Comparison of ENCODE assay signal across 21 cellular contexts in genomic region chr1:29641921-29642320, GRCh38.
DNase-seq lines count a peak whose midpoint lies in the region; ATAC-seq, FAIRE-seq and TF ChIP-seq lines count a peak whose summit lies in the region.
"Had no signal": no experiment of that assay in that cellular context is flagged by ENCODE, and none has a peak within 500 bp of the region (broad histone marks: within the 10 kb centered on the region; RNA-seq: fewer than 3 reads in every experiment).

No MANE protein-coding gene starts in this region.

- peaks cover 9% of the 10 kb centered on the region for H3K27me3 Mint-ChIP-seq in type B pancreatic cell
- H3K27me3 Mint-ChIP-seq in immature natural killer cell (ENCODE audit: low read depth in 3 of 3): peaks cover 6 to 11% (median 7%) of the 10 kb centered on the region in 3 donors

- H3K9me3 Mint-ChIP-seq in type B pancreatic cell (no peaks in the 10 kb centered on the region), immature natural killer cell (no peaks in the 10 kb centered on the region)
- H3K9me3 Mint-ChIP-seq: CD4-positive, alpha-beta T cell had no signal

- no peaks in the 10 kb centered on the region for H3K36me3 ChIP-seq in BLaER1 treated with 17β-estradiol and CSF1 and Interleukin-3, amounts not matched to agents 10 nM and 100 nM
- H3K36me3 ChIP-seq in HEK293 (ENCODE audit: control insufficient read depth in 2 of 2, insufficient read depth in 1 of 2, low read length in 2 of 2): no peaks in the 10 kb centered on the region
- H3K36me3 ChIP-seq: BE2C had no signal

- TF ChIP-seq POLR2A in H54 (IDR thresholded peaks at IDR 0.05; ENCODE audit: low read depth, low read length): no peak

- peak overlapping the region in 3 of 11 experiments; percentile 82 to 90 (median 86); a peak in 3 of 22 replicates for H3K27ac ChIP-seq in BLaER1 treated with 17β-estradiol and CSF1 and Interleukin-3, amounts not matched to agents 10 nM and 100 nM
- H3K27ac ChIP-seq in HEK293 (ENCODE audit: extremely low read depth, low read depth, low read length): no peak overlapping the region
- H3K27ac ChIP-seq: GM23248 had no signal

- no peak for FAIRE-seq in H54 (lab: Jason Lieb, UNC)
- FAIRE-seq: GM12891 had no signal

- peaks cover 0 to 7% (median 0%) of the 10 kb centered on the region in 11 experiments; a peak in 1 of 22 replicates for H3K9me3 ChIP-seq in BLaER1 treated with 17β-estradiol and CSF1 and Interleukin-3, amounts not matched to agents 10 nM and 100 nM (replicated peaks in 1 of 11)
- no peaks in the 10 kb centered on the region for H3K9me3 ChIP-seq in HEK293 (ENCODE audit: control insufficient read depth, insufficient read depth, low read depth, low read length)
- H3K9me3 ChIP-seq: BE2C had no signal

- H3K4me2 ChIP-seq in BLaER1 treated with 17β-estradiol and CSF1 and Interleukin-3, amounts not matched to agents 10 nM and 100 nM: peak overlapping the region in 8 of 11 experiments; percentile 74 to 96 (median 89); a peak in 15 of 22 replicates

- H3K4me3 Mint-ChIP-seq in type B pancreatic cell (no peak overlapping the region), immature natural killer cell (no peak overlapping the region)
- H3K4me3 Mint-ChIP-seq: CD4-positive, alpha-beta T cell had no signal

- H3K4me3 ChIP-seq in BLaER1 treated with 17β-estradiol and CSF1 and Interleukin-3, amounts not matched to agents 10 nM and 100 nM: no peak overlapping the region
- no peak overlapping the region for H3K4me3 ChIP-seq in HEK293 (ENCODE audit: low read depth, low read length)
- H3K4me3 ChIP-seq: GM23248 had no signal

- H3K27me3 ChIP-seq in BLaER1 treated with 17β-estradiol and CSF1 and Interleukin-3, amounts not matched to agents 10 nM and 100 nM: no peaks in the 10 kb centered on the region
- H3K27me3 ChIP-seq: BE2C had no signal

- TF ChIP-seq CTCF in HEK293 (tag by site-specific recombination; IDR thresholded peaks at IDR 0.05): no peak
- no peak for TF ChIP-seq CTCF in type B pancreatic cell (conservative IDR thresholded peaks at IDR 0.05)

- CTCF ChIA-PET in HEK293 (lab: Yijun Ruan, JAX): interaction anchor here (2.5 kb wide), 1 partner anchor 14 kb away, joined by 7 read pairs; no protein-coding TSS in a partner anchor

- peaks cover 9 to 53% (median 47%) of the 10 kb centered on the region in 10 experiments for H3K4me1 ChIP-seq in BLaER1 treated with 17β-estradiol and CSF1 and Interleukin-3, amounts not matched to agents 10 nM and 100 nM
- no peaks in the 10 kb centered on the region for H3K4me1 ChIP-seq in HEK293 (ENCODE audit: control insufficient read depth, insufficient read depth, low read length)
- H3K4me1 ChIP-seq: BE2C had no signal

- no peaks in the 10 kb centered on the region for H4K20me1 ChIP-seq in BLaER1 treated with 17β-estradiol and CSF1 and Interleukin-3, amounts not matched to agents 10 nM and 100 nM

- DNase-seq in left lobe of liver (ENCODE audit: low spot score) (peak; percentile 7), type B pancreatic cell (ENCODE audit: extremely low spot score, unreplicated experiment) (peak; percentile 37), H54 (ENCODE audit: insufficient read length, low spot score) (no peak), immature natural killer cell (no peak)
- DNase-seq: BE2C; CD4-positive, alpha-beta T cell; COR-L47; DMS153; GM23248; HCEC 1CT; Kasumi-1; NCI-H1417; NCI-H1694 treated with DMSO at 0.1 percent for 48 hours; NCI-H2081 treated with DMSO at 0.1 percent for 48 hours; NCI-H2171 treated with DMSO at 0.1 percent for 48 hours; NCI-H526 had no signal

- peaks cover 4% of the 10 kb centered on the region for H3K4me1 Mint-ChIP-seq in type B pancreatic cell (ENCODE audit: unreplicated experiment)
- no peaks in the 10 kb centered on the region for H3K4me1 Mint-ChIP-seq in immature natural killer cell

- no peak overlapping the region for H3K9ac ChIP-seq in BLaER1 treated with 17β-estradiol and CSF1 and Interleukin-3, amounts not matched to agents 10 nM and 100 nM
- H3K9ac ChIP-seq: GM23248 had no signal

- H3K27ac Mint-ChIP-seq in type B pancreatic cell (no peak overlapping the region), immature natural killer cell (no peak overlapping the region)
- H3K27ac Mint-ChIP-seq: CD4-positive, alpha-beta T cell had no signal

- ATAC-seq in left lobe of liver (no peak), GM19328 (IDR thresholded peaks at IDR 0.05; ENCODE audit: unreplicated experiment) (no peak)
- ATAC-seq: Right ventricle myocardium inferior had no signal

- H3K36me3 Mint-ChIP-seq in type B pancreatic cell (no peaks in the 10 kb centered on the region), immature natural killer cell (no peaks in the 10 kb centered on the region)

- POLR2A ChIA-PET in HEK293 (lab: Yijun Ruan, JAX): no interaction called here

TF ChIP-seq in HEK293, 187 proteins besides CTCF, POLR2A, EP300 and RAD21:
- no peak for TF ChIP-seq ZFP41 (tag by site-specific recombination; IDR thresholded peaks at IDR 0.05; ENCODE audit: borderline replicate concordance)
- TF ChIP-seq EGR2 (tag by site-specific recombination; IDR thresholded peaks at IDR 0.05; ENCODE audit: low read depth): peak; percentile 36; the same call in 1 of the 2 replicates
- no peak for TF ChIP-seq HOXC10 (CRISPR knock-in tag; IDR thresholded peaks at IDR 0.05)
- no peak for TF ChIP-seq ZFP37 (tag by site-specific recombination; IDR thresholded peaks at IDR 0.05)

Comparison
In these comparisons a context has a peak if more than half of its experiments do, and no peak if none do; other contexts are left out.
1. DNase-seq: peak in left lobe of liver (single experiment) and type B pancreatic cell (single experiment); none in H54 (single experiment) and immature natural killer cell (0 of 3).